ENCODE assay signal across 23 cellular contexts in the genomic region with DNA sequence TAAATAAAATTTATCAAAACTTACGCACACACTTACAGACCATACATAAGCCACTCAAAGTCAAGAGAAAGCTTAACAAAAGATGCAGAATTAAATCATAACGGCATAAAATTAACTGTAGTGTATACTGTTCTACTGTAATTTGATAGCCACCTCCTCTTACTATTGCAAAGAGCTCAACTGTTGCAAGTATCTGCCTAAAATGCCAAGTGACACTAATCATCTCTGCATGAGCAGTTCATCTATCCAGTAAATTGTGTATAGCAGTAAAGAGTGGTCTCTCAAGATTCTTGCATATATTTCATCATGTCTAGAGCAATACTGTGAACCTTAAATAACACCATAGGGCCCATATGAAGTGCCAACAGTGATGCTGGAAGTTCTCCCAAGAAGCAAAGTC. TPM values are rescaled to one million over a fixed set of nuclear protein-coding genes. Genes with fewer than 3 reads are reported as not detected.
DNase-seq lines count a peak whose midpoint lies in the region; ATAC-seq and TF ChIP-seq lines count a peak whose summit lies in the region.
"Had no signal": no experiment of that assay in that cellular context is flagged by ENCODE, and none has a peak within 500 bp of the region (broad histone marks: within the 10 kb centered on the region; RNA-seq: fewer than 3 reads in every experiment).

No MANE protein-coding gene starts in this region.

- no peak for TF ChIP-seq RAD21 in IMR-90 (IDR thresholded peaks at IDR 0.05; ENCODE audit: low read length)

- in situ Hi-C loops in IMR-90 (cut with MboI; ENCODE audit: low sequenced_read_pairs) = loop anchor here (10.0 kb wide), 1 partner anchor 912 kb away; no protein-coding TSS in a partner anchor

- intact Hi-C loops in IMR-90 (cut with micrococcal nuclease) = no loop called here
- intact Hi-C loops in activated T-helper 2 cell treated with anti-CD3 and anti-CD28 coated beads, Interferon-gamma antibody, Interleukin-2, Interleukin-4, amounts not matched to agents 10 μg/mL and 5 μg/mL and 100 μg/mL, durations not matched to agents 14 hours and 24 hours and 36 hours (cut with micrococcal nuclease) = no loop called here

- peak; percentile 28 for ATAC-seq in IMR-90 (ENCODE audit: low read depth)
- ATAC-seq: A549, GM12878, K562 had no signal

- H3K9me3 Mint-ChIP-seq in activated T-helper 2 cell treated with anti-CD3 and anti-CD28 coated beads, Interferon-gamma antibody, Interleukin-2, Interleukin-4, amounts not matched to agents 10 μg/mL and 5 μg/mL and 100 μg/mL, durations not matched to agents 14 hours and 24 hours and 36 hours = no peaks in the 10 kb centered on the region
- H3K9me3 Mint-ChIP-seq: CD4-positive, alpha-beta T cell; HFFc6 had no signal

- peaks cover 7% of the 10 kb centered on the region for H3K27me3 Mint-ChIP-seq in activated T-helper 2 cell treated with anti-CD3 and anti-CD28 coated beads, Interferon-gamma antibody, Interleukin-2, Interleukin-4, amounts not matched to agents 10 μg/mL and 5 μg/mL and 100 μg/mL, durations not matched to agents 14 hours and 24 hours and 36 hours (ENCODE audit: low read depth)
- H3K27me3 Mint-ChIP-seq: CD4-positive, alpha-beta T cell had no signal

- CTCF ChIA-PET in IMR-90 (lab: Yijun Ruan, JAX) = interaction anchor here (1.1 kb wide), 1 partner anchor 8 kb away, joined by 5 read pairs; no protein-coding TSS in a partner anchor

- H3K79me1 ChIP-seq in IMR-90 (ENCODE audit: low read depth in 1 of 2, low read length in 2 of 2) = no peaks in the 10 kb centered on the region

- no peak for TF ChIP-seq CTCF in IMR-90 (conservative IDR thresholded peaks at IDR 0.05; ENCODE audit: low read depth, low read length)

- no peak overlapping the region for H2AK9ac ChIP-seq in IMR-90 (replicated peaks; ENCODE audit: low read depth, low read length, poor library complexity)

- no peak overlapping the region for H2BK20ac ChIP-seq in IMR-90 (ENCODE audit: low read depth, low read length)

- TF ChIP-seq POLR2A in IMR-90 (IDR thresholded peaks at IDR 0.05; ENCODE audit: low read depth, low read length) = no peak

- H3K4me3 ChIP-seq in IMR-90 (ENCODE audit: insufficient read depth, low read depth, low read length) = no peak overlapping the region
- H3K4me3 ChIP-seq: A549, GM12878, GM23338, K562 had no signal

- DNase-seq in NCI-H1105 treated with DMSO at 0.1 percent for 48 hours (lab: John Stamatoyannopoulos, UW) (peak; percentile 3), NCI-H1105 (lab: John Stamatoyannopoulos, UW) (no peak), IMR-90 (peak; percentile 5), fibroblast of peridontal ligament (ENCODE audit: extremely low read depth) (peak; percentile 23)
- DNase-seq in stimulated activated CD4-positive, alpha-beta T cell treated with anti-CD3 and anti-CD28 coated beads, Interleukin-15, amount 100 ng/mL, for 24 hours = no peak
- DNase-seq in stimulated activated CD8-positive, alpha-beta memory T cell treated with anti-CD3 and anti-CD28 coated beads, Interleukin-4, amount 100 ng/mL, for 48 hours = no peak
- no peak for DNase-seq in activated T-helper 2 cell treated with anti-CD3 and anti-CD28 coated beads, Interferon-gamma antibody, Interleukin-2, Interleukin-4, amounts not matched to agents 10 μg/mL and 5 μg/mL and 100 μg/mL, durations not matched to agents 14 hours and 24 hours and 36 hours (ENCODE audit: low spot score)
- DNase-seq: AML-193; Caco-2; CD4-positive, alpha-beta T cell; EL; HCEC 1CT; HFFc6 had no signal

- no peak overlapping the region for H3K18ac ChIP-seq in IMR-90 (ENCODE audit: low read depth, low read length)

- H3K4me2 ChIP-seq in IMR-90 (ENCODE audit: low read depth, low read length) = no peak overlapping the region
- H3K4me2 ChIP-seq: A549, GM23338 had no signal

- no peak overlapping the region for H3K4ac ChIP-seq in IMR-90 (ENCODE audit: low read depth, low read length)

- dilution Hi-C loops in IMR-90 (cut with HindIII; ENCODE audit: low sequenced_read_pairs, unreplicated experiment) = no loop called here

- H3K36me3 ChIP-seq in IMR-90 (ENCODE audit: control insufficient read depth, insufficient read depth, low read length) = peaks cover 8% of the 10 kb centered on the region

- H3K4me1 Mint-ChIP-seq in activated T-helper 2 cell treated with anti-CD3 and anti-CD28 coated beads, Interferon-gamma antibody, Interleukin-2, Interleukin-4, amounts not matched to agents 10 μg/mL and 5 μg/mL and 100 μg/mL, durations not matched to agents 14 hours and 24 hours and 36 hours (ENCODE audit: low read depth) = no peaks in the 10 kb centered on the region

- no peak overlapping the region for H2AK5ac ChIP-seq in IMR-90 (ENCODE audit: low read depth, low read length)

- H4K20me1 ChIP-seq in IMR-90 (ENCODE audit: insufficient read depth, low read length) = no peaks in the 10 kb centered on the region

- no peaks in the 10 kb centered on the region for H3K36me3 Mint-ChIP-seq in activated T-helper 2 cell treated with anti-CD3 and anti-CD28 coated beads, Interferon-gamma antibody, Interleukin-2, Interleukin-4, amounts not matched to agents 10 μg/mL and 5 μg/mL and 100 μg/mL, durations not matched to agents 14 hours and 24 hours and 36 hours (ENCODE audit: low read depth)

- H3K9me1 ChIP-seq in IMR-90 (ENCODE audit: insufficient read depth, low read length) = no peaks in the 10 kb centered on the region; the same call in 1 of the 2 replicates

- no peak overlapping the region for H2BK15ac ChIP-seq in IMR-90 (ENCODE audit: low read depth, low read length)

- H3K4me1 ChIP-seq in IMR-90 (ENCODE audit: control insufficient read depth, insufficient read depth, low read length) = no peaks in the 10 kb centered on the region
- H3K4me1 ChIP-seq: A549, Caco-2 had no signal

- H3K27me3 ChIP-seq in IMR-90 (ENCODE audit: control insufficient read depth, insufficient read depth, low read length) = no peaks in the 10 kb centered on the region

- H3K9ac ChIP-seq in IMR-90 (ENCODE audit: low read depth, low read length) = no peak overlapping the region

- no peak overlapping the region for H4K5ac ChIP-seq in IMR-90 (ENCODE audit: low read depth, low read length)

- no TSS peak for BruUV-seq in IMR-90 (replicated peaks; lab: Mats Ljungman, UMichigan)

- no peak overlapping the region for H3K27ac Mint-ChIP-seq in activated T-helper 2 cell treated with anti-CD3 and anti-CD28 coated beads, Interferon-gamma antibody, Interleukin-2, Interleukin-4, amounts not matched to agents 10 μg/mL and 5 μg/mL and 100 μg/mL, durations not matched to agents 14 hours and 24 hours and 36 hours
- H3K27ac Mint-ChIP-seq: CD4-positive, alpha-beta T cell; HFFc6 had no signal

- H3K14ac ChIP-seq in IMR-90 (replicated peaks; ENCODE audit: low read depth, low read length) = no peak overlapping the region

- no CpG with 5 or more reads among the region's 2 CpGs for WGBS in IMR-90 (ENCODE audit: extremely low coverage in 2 of 2, insufficient read length in 1 of 2), 2 experiments

- H2BK120ac ChIP-seq in IMR-90 (ENCODE audit: low read depth, low read length) = no peak overlapping the region

- H3K4me3 Mint-ChIP-seq in activated T-helper 2 cell treated with anti-CD3 and anti-CD28 coated beads, Interferon-gamma antibody, Interleukin-2, Interleukin-4, amounts not matched to agents 10 μg/mL and 5 μg/mL and 100 μg/mL, durations not matched to agents 14 hours and 24 hours and 36 hours (ENCODE audit: low read depth) = no peak overlapping the region
- H3K4me3 Mint-ChIP-seq: CD4-positive, alpha-beta T cell; GM23338; HFFc6 had no signal

- no peak overlapping the region for H3K23ac ChIP-seq in IMR-90 (ENCODE audit: low read depth, low read length)

- H2BK5ac ChIP-seq in IMR-90 (ENCODE audit: low read depth, low read length, poor library complexity, severe bottlenecking) = no peak overlapping the region

- no peak overlapping the region for H3K56ac ChIP-seq in IMR-90 (ENCODE audit: extremely low read depth, insufficient read depth, low read length)

- POLR2A ChIA-PET in IMR-90 (lab: Charles Lee; ENCODE audit: unreplicated experiment) = no interaction called here

- no peak overlapping the region for H4K8ac ChIP-seq in IMR-90 (ENCODE audit: low read depth in 2 of 2, low read length in 2 of 2)

- no peak overlapping the region for H2AFZ ChIP-seq in IMR-90 (replicated peaks; ENCODE audit: low read length, poor library complexity)
- H2AFZ ChIP-seq: GM23338 had no signal

- no peak overlapping the region for H3K27ac ChIP-seq in IMR-90 (ENCODE audit: insufficient read depth, low read length)
- H3K27ac ChIP-seq: 22Rv1, A549, C4-2B, HL-60 had no signal

- no peak overlapping the region for H4K91ac ChIP-seq in IMR-90 (ENCODE audit: insufficient read depth, low read depth, low read length)

- no peaks in the 10 kb centered on the region for H3K9me3 ChIP-seq in IMR-90 (ENCODE audit: control insufficient read depth, insufficient read depth, low read length)
- H3K9me3 ChIP-seq: A549, Caco-2 had no signal

RNA-seq across cellular contexts. Expression of a gene that starts 12.3 kb away (rescaled TPM):
- total RNA-seq in IMR-90 (2012; rRNA removed) = not detected in 2 replicates
- not detected in 2 replicates for polyA plus RNA-seq in IMR-90 (2012; rRNA removed)
- not detected in 2 replicates for polyA plus RNA-seq in IMR-90 (2012; cell fraction: cytosol; rRNA removed)
- not detected in 2 replicates for polyA plus RNA-seq in IMR-90 (2012; cell fraction: nucleus; rRNA removed; ENCODE audit: low replicate concordance)
- total RNA-seq in activated T-helper 2 cell treated with anti-CD3 and anti-CD28 coated beads, Interferon-gamma antibody, Interleukin-2, Interleukin-4, amounts not matched to agents 10 μg/mL and 5 μg/mL and 100 μg/mL, durations not matched to agents 14 hours and 24 hours and 36 hours = not detected in 2 replicates
- total RNA-seq: Caco-2; CD4-positive, alpha-beta T cell; G401; GM12878; GM23338; HFFc6; HT1080; K562 had no signal
- polyA plus RNA-seq: A549, BJ, GM12878, K562 had no signal

RNA-seq across cellular contexts. Expression of a gene that starts 35.8 kb away (rescaled TPM):
- total RNA-seq in IMR-90 (2012; rRNA removed) = 5.9 and 6.9 TPM in 2 replicates
- polyA plus RNA-seq in IMR-90 (2012; rRNA removed) = 25.6 and 31.5 TPM in 2 replicates
- 6.7 and 7.4 TPM in 2 replicates for polyA plus RNA-seq in IMR-90 (2012; cell fraction: cytosol; rRNA removed)
- polyA plus RNA-seq in IMR-90 (2012; cell fraction: nucleus; rRNA removed; ENCODE audit: low replicate concordance) = 258 and 361 TPM in 2 replicates
- 17.0 and 21.1 TPM in 2 replicates for total RNA-seq in activated T-helper 2 cell treated with anti-CD3 and anti-CD28 coated beads, Interferon-gamma antibody, Interleukin-2, Interleukin-4, amounts not matched to agents 10 μg/mL and 5 μg/mL and 100 μg/mL, durations not matched to agents 14 hours and 24 hours and 36 hours

RNA-seq across cellular contexts. Expression of a gene that starts 37.7 kb away (rescaled TPM):
- not detected in 2 replicates for total RNA-seq in IMR-90 (2012; rRNA removed)
- not detected in 2 replicates for polyA plus RNA-seq in IMR-90 (2012; rRNA removed)
- not detected in 2 replicates for polyA plus RNA-seq in IMR-90 (2012; cell fraction: cytosol; rRNA removed)
- polyA plus RNA-seq in IMR-90 (2012; cell fraction: nucleus; rRNA removed; ENCODE audit: low replicate concordance) = not detected in 2 replicates
- total RNA-seq in activated T-helper 2 cell treated with anti-CD3 and anti-CD28 coated beads, Interferon-gamma antibody, Interleukin-2, Interleukin-4, amounts not matched to agents 10 μg/mL and 5 μg/mL and 100 μg/mL, durations not matched to agents 14 hours and 24 hours and 36 hours = 0.34 TPM in 2 replicates
- total RNA-seq: CD4-positive, alpha-beta T cell; GM23338; HFFc6; HT1080; K562 had no signal
- polyA plus RNA-seq: BJ, GM23338, K562 had no signal

RNA-seq across cellular contexts. Expression of a gene that starts 59.7 kb away (rescaled TPM):
- total RNA-seq in IMR-90 (2012; rRNA removed) = not detected in 2 replicates
- not detected in 2 replicates for polyA plus RNA-seq in IMR-90 (2012; rRNA removed)
- not detected in 2 replicates for polyA plus RNA-seq in IMR-90 (2012; cell fraction: cytosol; rRNA removed)
- not detected in 2 replicates for polyA plus RNA-seq in IMR-90 (2012; cell fraction: nucleus; rRNA removed; ENCODE audit: low replicate concordance)
- total RNA-seq in activated T-helper 2 cell treated with anti-CD3 and anti-CD28 coated beads, Interferon-gamma antibody, Interleukin-2, Interleukin-4, amounts not matched to agents 10 μg/mL and 5 μg/mL and 100 μg/mL, durations not matched to agents 14 hours and 24 hours and 36 hours = not detected in 2 replicates
- total RNA-seq: Caco-2; CD4-positive, alpha-beta T cell; G401; GM12878; HFFc6; HT1080; K562 had no signal
- polyA plus RNA-seq: A549, BJ, GM12878, K562 had no signal

Comparison
In these comparisons a context has a peak if more than half of its experiments do, and no peak if none do; other contexts are left out.
1. DNase-seq: peak in NCI-H1105 treated with DMSO at 0.1 percent for 48 hours (single experiment), IMR-90 (single experiment) and fibroblast of peridontal ligament (single experiment); none in NCI-H1105 (single experiment), stimulated activated CD4-positive, alpha-beta T cell treated with anti-CD3 and anti-CD28 coated beads, Interleukin-15, amount 100 ng/mL, for 24 hours (single experiment), stimulated activated CD8-positive, alpha-beta memory T cell treated with anti-CD3 and anti-CD28 coated beads, Interleukin-4, amount 100 ng/mL, for 48 hours (single experiment) and activated T-helper 2 cell treated with anti-CD3 and anti-CD28 coated beads, Interferon-gamma antibody, Interleukin-2, Interleukin-4, amounts not matched to agents 10 μg/mL and 5 μg/mL and 100 μg/mL, durations not matched to agents 14 hours and 24 hours and 36 hours (single experiment).